8 cellular contexts compared by ENCODE assay signal in the genomic region with DNA sequence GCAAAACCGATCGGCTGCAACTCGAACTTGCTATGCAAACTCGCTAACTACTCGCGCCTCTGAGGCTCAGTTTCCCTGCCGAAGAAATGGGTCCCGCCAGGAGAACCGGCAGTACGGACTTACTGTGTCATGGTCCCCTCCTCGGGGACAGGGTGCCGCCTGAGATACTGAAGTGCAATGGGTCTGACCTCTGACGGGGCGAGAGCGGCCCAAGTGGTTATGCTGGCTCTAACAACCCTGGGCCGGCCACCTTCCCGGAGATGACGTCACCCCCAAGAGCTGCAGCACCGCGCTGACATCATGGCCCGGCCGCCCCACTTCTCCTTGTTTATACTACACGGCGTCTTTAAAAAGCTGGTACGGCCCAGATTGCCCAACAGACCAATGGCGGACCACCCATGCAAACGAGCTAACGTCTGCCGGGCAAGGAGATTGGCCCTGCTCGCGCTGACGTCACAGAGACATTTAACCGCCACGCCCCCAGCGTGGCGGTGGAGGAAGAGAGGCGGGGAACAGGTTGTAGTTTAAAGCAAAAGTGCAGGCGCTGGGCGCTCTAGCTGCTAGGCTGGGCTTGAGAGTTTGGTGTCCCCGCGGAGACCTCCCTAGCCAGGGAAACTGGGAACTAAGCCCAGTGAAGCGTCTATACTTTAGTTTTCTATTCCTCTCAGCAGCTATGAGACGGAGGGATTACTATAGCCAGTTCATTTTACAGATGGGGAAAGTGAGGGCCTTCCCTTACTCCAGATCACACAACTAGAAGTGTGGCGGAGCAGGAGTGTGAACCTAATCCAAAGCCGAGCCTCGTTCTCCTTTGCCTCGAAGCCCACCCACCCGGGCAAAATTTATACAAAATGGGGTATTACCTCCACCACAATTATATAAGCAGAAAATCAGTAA. TPM values are rescaled to one million over a fixed set of nuclear protein-coding genes. Genes with fewer than 3 reads are reported as not detected.
A peak's percentile ranks its signal among the peaks of the same experiment; 100 is the strongest.
DNase-seq lines count a peak whose midpoint lies in the region; ATAC-seq, FAIRE-seq and TF ChIP-seq lines count a peak whose summit lies in the region.

No MANE protein-coding gene starts in this region.

- peak; percentile 11 for FAIRE-seq in H54 (lab: Jason Lieb, UNC)

- CTCF ChIA-PET in RWPE1 (lab: Yijun Ruan, JAX): interaction anchor here (0.5 to 1.6 kb wide), 3 partner anchors 72 to 121 kb away, joined by 3 read pairs; a partner anchor contains a TSS
- CTCF ChIA-PET in naive thymus-derived CD4-positive, alpha-beta T cell (lab: Charles Lee): interaction anchor here (0.7 to 1.8 kb wide), 8 partner anchors 12 to 176 kb away, joined by 3 to 9 read pairs (median 3); a partner anchor contains a TSS

- peaks cover 57 to 63% of the 10 kb centered on the region in 2 donors for H3K4me1 ChIP-seq in naive thymus-derived CD4-positive, alpha-beta T cell (ENCODE audit: control insufficient read depth in 2 of 2, insufficient read depth in 2 of 2, low read length in 2 of 2)

- peak; percentile 33; the same call in 1 of the 2 replicates for TF ChIP-seq POLR2A in H54 (IDR thresholded peaks at IDR 0.05; ENCODE audit: low read depth, low read length)

- POLR2A ChIA-PET in RWPE1 (lab: Yijun Ruan, JAX; ENCODE audit: low non-redundant PET): interaction anchor here (0.5 to 1.4 kb wide), 5 partner anchors 9 to 588 kb away, joined by 3 to 4 read pairs (median 3); no protein-coding TSS in a partner anchor
- POLR2A ChIA-PET in naive thymus-derived CD4-positive, alpha-beta T cell (lab: Charles Lee): interaction anchor here (0.9 to 11.7 kb wide), 17 partner anchors 9 to 176 kb away, joined by 3 to 251 read pairs (median 9); a partner anchor contains a TSS

- H3K27me3 Mint-ChIP-seq in naive thymus-derived CD4-positive, alpha-beta T cell: no peaks in the 10 kb centered on the region
- no peaks in the 10 kb centered on the region for H3K27me3 Mint-ChIP-seq in stimulated activated naive B cell treated with anti-CD40 and anti-IgM and Interleukin-4, amounts not matched to agents 10 μg/mL and 1 μg/mL and 100 μg/mL, for 72 hours

- peak overlapping the region; percentile 96 to 100 (median 99) for H3K4me3 Mint-ChIP-seq in naive thymus-derived CD4-positive, alpha-beta T cell
- peak overlapping the region; percentile 95 for H3K4me3 Mint-ChIP-seq in stimulated activated naive B cell treated with anti-CD40 and anti-IgM and Interleukin-4, amounts not matched to agents 10 μg/mL and 1 μg/mL and 100 μg/mL, for 72 hours

- peaks cover 55 to 74% (median 71%) of the 10 kb centered on the region in 7 donors for H3K4me1 Mint-ChIP-seq in naive thymus-derived CD4-positive, alpha-beta T cell
- H3K4me1 Mint-ChIP-seq in stimulated activated naive B cell treated with anti-CD40 and anti-IgM and Interleukin-4, amounts not matched to agents 10 μg/mL and 1 μg/mL and 100 μg/mL, for 72 hours: peaks cover 51 to 63% of the 10 kb centered on the region in 2 donors

- peak; percentile 99 for DNase-seq in Daoy (ENCODE audit: low read depth)
- DNase-seq in H54 (ENCODE audit: insufficient read length, low spot score): peak; percentile 92
- peak; percentile 100 for DNase-seq in LoVo (ENCODE audit: low spot score)
- DNase-seq in RWPE1 (ENCODE audit: low spot score): peak; percentile 97
- peak; percentile 94 for DNase-seq in activated T-helper 9 cell treated with anti-CD3 and anti-CD28 coated beads, Interleukin-2, amount 50 U/mL, for 16 hours (ENCODE audit: low read depth)
- peak; percentile 99 for DNase-seq in fibroblast of mammary gland (ENCODE audit: low read depth)
- DNase-seq in naive thymus-derived CD4-positive, alpha-beta T cell: peak; percentile 80 to 99 (median 96)
- peak; percentile 95 for DNase-seq in stimulated activated naive B cell treated with anti-CD40 and anti-IgM and Interleukin-4, amounts not matched to agents 10 μg/mL and 1 μg/mL and 100 μg/mL, for 72 hours

- peak overlapping the region; percentile 99 to 100 (median 99) for H3K27ac Mint-ChIP-seq in naive thymus-derived CD4-positive, alpha-beta T cell
- H3K27ac Mint-ChIP-seq in stimulated activated naive B cell treated with anti-CD40 and anti-IgM and Interleukin-4, amounts not matched to agents 10 μg/mL and 1 μg/mL and 100 μg/mL, for 72 hours: peak overlapping the region; percentile 98

- intact Hi-C loops in naive thymus-derived CD4-positive, alpha-beta T cell (cut with micrococcal nuclease): loop anchor here (1.0 to 10.0 kb wide), 20 partner anchors 9 to 1016 kb away; a partner anchor contains a TSS

- peak; percentile 83 for ATAC-seq in naive thymus-derived CD4-positive, alpha-beta T cell
- peak; percentile 77 to 80 for ATAC-seq in stimulated activated naive B cell treated with anti-CD40 and anti-IgM and Interleukin-4, amounts not matched to agents 10 μg/mL and 1 μg/mL and 100 μg/mL, for 72 hours (replicated peaks)

- no peaks in the 10 kb centered on the region for H3K9me3 ChIP-seq in naive thymus-derived CD4-positive, alpha-beta T cell (ENCODE audit: control insufficient read depth in 2 of 3, low read length in 3 of 3)

- peaks cover 0 to 8% (median 0%) of the 10 kb centered on the region in 11 donors for H3K9me3 Mint-ChIP-seq in naive thymus-derived CD4-positive, alpha-beta T cell
- no peaks in the 10 kb centered on the region for H3K9me3 Mint-ChIP-seq in stimulated activated naive B cell treated with anti-CD40 and anti-IgM and Interleukin-4, amounts not matched to agents 10 μg/mL and 1 μg/mL and 100 μg/mL, for 72 hours

- peak overlapping the region; percentile 96 for H3K27ac ChIP-seq in RWPE1
- H3K27ac ChIP-seq in naive thymus-derived CD4-positive, alpha-beta T cell (ENCODE audit: low read depth, low read length): peak overlapping the region; percentile 96

- H3K36me3 Mint-ChIP-seq in naive thymus-derived CD4-positive, alpha-beta T cell: peaks cover 4 to 27% (median 8%) of the 10 kb centered on the region in 5 donors
- H3K36me3 Mint-ChIP-seq in stimulated activated naive B cell treated with anti-CD40 and anti-IgM and Interleukin-4, amounts not matched to agents 10 μg/mL and 1 μg/mL and 100 μg/mL, for 72 hours: peaks cover 2 to 3% of the 10 kb centered on the region in 2 donors

- H3K4me3 ChIP-seq in fibroblast of mammary gland (ENCODE audit: control insufficient read depth, low read depth, low read length): peak overlapping the region; percentile 81
- peak overlapping the region; percentile 100 for H3K4me3 ChIP-seq in naive thymus-derived CD4-positive, alpha-beta T cell (ENCODE audit: low read length)

- H3K27me3 ChIP-seq in naive thymus-derived CD4-positive, alpha-beta T cell (ENCODE audit: control insufficient read depth in 2 of 2, insufficient read depth in 2 of 2, low read length in 2 of 2): no peaks in the 10 kb centered on the region

- H3K36me3 ChIP-seq in naive thymus-derived CD4-positive, alpha-beta T cell (ENCODE audit: control insufficient read depth in 2 of 3, insufficient read depth in 3 of 3, low read length in 3 of 3): peaks cover 0 to 20% (median 0%) of the 10 kb centered on the region in 3 experiments

- TF ChIP-seq CTCF in RWPE1 (conservative IDR thresholded peaks at IDR 0.05; ENCODE audit: low read depth) (no peak), fibroblast of mammary gland (conservative IDR thresholded peaks at IDR 0.05; ENCODE audit: control insufficient read depth, insufficient read depth, low read depth, low read length) (no peak)

RNA-seq across cellular contexts. Expression of a gene that starts 0.7 kb away (rescaled TPM):
- 9.5 and 10.4 TPM in 2 replicates for total RNA-seq in Daoy (2014; rRNA removed; shearing (Covaris generic))
- 100 to 1,000 TPM; 145 to 305 (median 280) TPM for total RNA-seq in naive thymus-derived CD4-positive, alpha-beta T cell
- polyA plus RNA-seq in naive thymus-derived CD4-positive, alpha-beta T cell: 1 to 10 TPM; 3.3 to 5.0 TPM

RNA-seq across cellular contexts. Expression of a gene that starts 11.3 kb away (rescaled TPM):
- total RNA-seq in Daoy (2014; rRNA removed; shearing (Covaris generic)): 0.36 TPM in 1 of 2 replicates, not detected in the other
- total RNA-seq in naive thymus-derived CD4-positive, alpha-beta T cell: 1 to 10 TPM; 1.0 to 3.3 (median 2.5) TPM
- polyA plus RNA-seq in naive thymus-derived CD4-positive, alpha-beta T cell: not detected

Comparison
In these comparisons a context has a peak if more than half of its experiments do, and no peak if none do; other contexts are left out.
1. Peak in every context shown above with its lines: DNase-seq, ATAC-seq, H3K4me3 ChIP-seq and H3K27ac ChIP-seq.
2. RNA of a gene that starts 0.7 kb away (total RNA-seq): 145 to 305 TPM in naive thymus-derived CD4-positive, alpha-beta T cell; 9.5 to 10.4 TPM in Daoy; every median in the first group is over 10 times any median in the second.